ENCODE assay signal across 23 cellular contexts in genomic region chr1:75220072-75220471, GRCh38.
"Had no signal": no experiment of that assay in that cellular context is flagged by ENCODE, and none has a peak within 500 bp of the region (broad histone marks: within the 10 kb centered on the region; RNA-seq: fewer than 3 reads in every experiment).

No MANE protein-coding gene starts in this region.

- H3K27ac ChIP-seq: coronary artery, dorsolateral prefrontal cortex, esophagus squamous epithelium, gastrocnemius medialis, heart right ventricle, left lung, lower lobe of right lung had no signal

- ATAC-seq: gastrocnemius medialis, heart right ventricle, left cardiac atrium, left lung, left ventricle myocardium superior, lower lobe of right lung had no signal

- H3K27me3 ChIP-seq: dorsolateral prefrontal cortex, esophagus squamous epithelium, gastrocnemius medialis, heart right ventricle, left lung had no signal

- H3K4me3 ChIP-seq: coronary artery, dorsolateral prefrontal cortex, esophagus squamous epithelium, gastrocnemius medialis, heart right ventricle, left lung, lower lobe of right lung had no signal

- H3K9me3 ChIP-seq: esophagus squamous epithelium, gastrocnemius medialis, heart right ventricle, left lung, lower lobe of right lung had no signal

- H3K4me1 ChIP-seq: esophagus squamous epithelium, gastrocnemius medialis, heart right ventricle, left lung, lower lobe of right lung had no signal

- DNase-seq: dermis blood vessel endothelial cell; dorsolateral prefrontal cortex; effector CD4-positive, alpha-beta T cell; effector memory CD4-positive, alpha-beta T cell; esophagus squamous epithelium; foreskin fibroblast; foreskin melanocyte; gastrocnemius medialis; glutamatergic neuron; head of caudate nucleus; heart right ventricle; hippocampal formation; left cardiac atrium; left lung; left ventricle myocardium superior; lower lobe of right lung; mesendoderm; midbrain had no signal

- H3K36me3 ChIP-seq: esophagus squamous epithelium, gastrocnemius medialis, heart right ventricle, left lung, lower lobe of right lung had no signal

- FAIRE-seq: colon, endothelial cell of umbilical vein, islet of Langerhans, keratinocyte had no signal
